Comparison of ENCODE assay signal across 10 cellular contexts in genomic region chr15:89091667-89092220, GRCh38. TPM values are rescaled to one million over a fixed set of nuclear protein-coding genes. Genes with fewer than 3 reads are reported as not detected.
DNase-seq lines count a peak whose midpoint lies in the region; ATAC-seq and TF ChIP-seq lines count a peak whose summit lies in the region.
"Had no signal": no experiment of that assay in that cellular context is flagged by ENCODE, and none has a peak within 500 bp of the region (broad histone marks: within the 10 kb centered on the region; RNA-seq: fewer than 3 reads in every experiment).

No MANE protein-coding gene starts in this region.

- no peak overlapping the region for H3K4me3 Mint-ChIP-seq in stimulated activated naive CD8-positive, alpha-beta T cell treated with anti-CD3 and anti-CD28 coated beads, Interleukin-15, Interleukin-2, amounts not matched to agents 100 ng/mL and 50 ng/mL, for 24 hours
- H3K4me3 Mint-ChIP-seq in naive B cell = peak overlapping the region in 5 of 8 donors; percentile 70 to 90 (median 84)

- H3K27me3 ChIP-seq in brain microvascular endothelial cell (replicated peaks) = no peaks in the 10 kb centered on the region

- ATAC-seq in stimulated activated naive CD8-positive, alpha-beta T cell treated with anti-CD3 and anti-CD28 coated beads, Interleukin-15, Interleukin-2, amounts not matched to agents 100 U/mL and 50 U/mL, for 24 hours = no peak
- ATAC-seq in naive B cell (ENCODE audit: low read depth in 2 of 2) (no peak), GM21381 (IDR thresholded peaks at IDR 0.05; ENCODE audit: unreplicated experiment) (no peak), HG03442 (IDR thresholded peaks at IDR 0.05; ENCODE audit: unreplicated experiment) (no peak)

- H3K27ac Mint-ChIP-seq in stimulated activated naive CD8-positive, alpha-beta T cell treated with anti-CD3 and anti-CD28 coated beads, Interleukin-15, Interleukin-2, amounts not matched to agents 100 ng/mL and 50 ng/mL, for 24 hours = peak overlapping the region; percentile 95
- peak overlapping the region in 5 of 6 donors; percentile 74 to 94 (median 87) for H3K27ac Mint-ChIP-seq in naive B cell

- peaks cover 53% of the 10 kb centered on the region for H3K4me1 Mint-ChIP-seq in stimulated activated naive CD8-positive, alpha-beta T cell treated with anti-CD3 and anti-CD28 coated beads, Interleukin-15, Interleukin-2, amounts not matched to agents 100 ng/mL and 50 ng/mL, for 24 hours (ENCODE audit: low read depth)
- H3K4me1 Mint-ChIP-seq in naive B cell = peaks cover 35 to 36% (median 36%) of the 10 kb centered on the region in 3 donors

- TF ChIP-seq CTCF in brain microvascular endothelial cell (IDR thresholded peaks at IDR 0.05; ENCODE audit: low read depth, low read length, missing control alignments) = no peak

- DNase-seq in stimulated activated naive CD8-positive, alpha-beta T cell treated with anti-CD3 and anti-CD28 coated beads, Interleukin-15, Interleukin-2, amounts not matched to agents 100 U/mL and 50 U/mL, for 24 hours = no peak
- DNase-seq in brain microvascular endothelial cell (no peak), naive B cell (no peak), NCI-H446 treated with DMSO at 0.1 percent for 48 hours (lab: John Stamatoyannopoulos, UW) (no peak), germinal center (ENCODE audit: low spot score) (no peak)
- DNase-seq: DND-41, GOT3 had no signal

- peak overlapping the region; percentile 67 for H3K27ac ChIP-seq in brain microvascular endothelial cell

- in situ Hi-C loops in brain microvascular endothelial cell (cut with HindIII; ENCODE audit: low pct_ligation_motif_present, low sequenced_read_pairs) = no loop called here

- no peaks in the 10 kb centered on the region for H3K36me3 ChIP-seq in brain microvascular endothelial cell (replicated peaks)

- no peaks in the 10 kb centered on the region for H3K27me3 Mint-ChIP-seq in stimulated activated naive CD8-positive, alpha-beta T cell treated with anti-CD3 and anti-CD28 coated beads, Interleukin-15, Interleukin-2, amounts not matched to agents 100 ng/mL and 50 ng/mL, for 24 hours
- H3K27me3 Mint-ChIP-seq in naive B cell = no peaks in the 10 kb centered on the region

- H3K9me3 Mint-ChIP-seq in stimulated activated naive CD8-positive, alpha-beta T cell treated with anti-CD3 and anti-CD28 coated beads, Interleukin-15, Interleukin-2, amounts not matched to agents 100 ng/mL and 50 ng/mL, for 24 hours = no peaks in the 10 kb centered on the region
- no peaks in the 10 kb centered on the region for H3K9me3 Mint-ChIP-seq in naive B cell

- H3K36me3 Mint-ChIP-seq in stimulated activated naive CD8-positive, alpha-beta T cell treated with anti-CD3 and anti-CD28 coated beads, Interleukin-15, Interleukin-2, amounts not matched to agents 100 ng/mL and 50 ng/mL, for 24 hours (ENCODE audit: low read depth) = peaks cover 31% of the 10 kb centered on the region
- H3K36me3 Mint-ChIP-seq in naive B cell = peaks cover 0 to 8% of the 10 kb centered on the region in 2 donors

- peak overlapping the region; percentile 30 for H3K4me3 ChIP-seq in brain microvascular endothelial cell (ENCODE audit: low read depth, low read length)

RNA-seq across cellular contexts. Expression of gene ABHD2, which starts 3.5 kb away (rescaled TPM):
- polyA plus RNA-seq in naive B cell (ENCODE audit: low read depth in 6 of 6) = 10 to 100 TPM in 4 of 6 donors, 1 to 10 TPM in 2; 5.4 to 17.6 (median 12.1) TPM
